ENCODE assay signal across 38 cellular contexts in genomic region chr16:53888222-53888621, GRCh38.
"Had no signal": no experiment of that assay in that cellular context is flagged by ENCODE, and none has a peak within 500 bp of the region (broad histone marks: within the 10 kb centered on the region; RNA-seq: fewer than 3 reads in every experiment).

No MANE protein-coding gene starts in this region.

- H3K4me1 Mint-ChIP-seq: activated B cell treated with CpG ODN at 0.5 μM for 24 hours; central memory CD8-positive, alpha-beta T cell had no signal

- H3K9me3 Mint-ChIP-seq: activated B cell treated with CpG ODN at 0.5 μM for 24 hours; activated CD4-positive, alpha-beta T cell treated with anti-CD3 and anti-CD28 coated beads, Interleukin-2, amount 10 ng/mL, durations not matched to agents 7 days and 5 days; activated CD8-positive, alpha-beta T cell treated with anti-CD3 and anti-CD28 coated beads for 36 hours; activated naive CD4-positive, alpha-beta T cell treated with anti-CD3 and anti-CD28 coated beads, Interleukin-2, amount 50 U/mL, for 72 hours; activated T-cell treated with anti-CD3 and anti-CD28 coated beads, Interleukin-2, amount 50 U/mL, for 4 hours; activated T-cell treated with anti-CD3 and anti-CD28 coated beads, Interleukin-2, amount 50 U/mL, for 72 hours; activated T-helper 1 cell treated with anti-CD3 and anti-CD28 coated beads, Interleukin-12 subunit alpha, Interleukin-12 subunit beta, Interleukin-2, Interleukin-4 antibody, amounts not matched to agents 30 ng/mL and 10 ng/mL and 1 ng/mL, durations not matched to agents 14 hours and 24 hours and 36 hours; T-helper 1 cell treated with Interleukin-12 subunit alpha and Interleukin-12 subunit beta and Interleukin-4 antibody, amounts not matched to agents 30 μg/mL and 1 μg/mL, for 36 hours had no signal

- H3K9me3 ChIP-seq: adrenal gland, body of pancreas, breast epithelium had no signal

- H3K27me3 Mint-ChIP-seq: activated B cell treated with CpG ODN at 0.5 μM for 24 hours; activated CD4-positive, alpha-beta memory T cell treated with anti-CD3 and anti-CD28 coated beads for 36 hours; activated CD4-positive, alpha-beta T cell treated with anti-CD3 and anti-CD28 coated beads for 36 hours; activated CD4-positive, alpha-beta T cell treated with anti-CD3 and anti-CD28 coated beads, Interleukin-2, amount 10 ng/mL, durations not matched to agents 7 days and 5 days; activated CD8-positive, alpha-beta T cell treated with anti-CD3 and anti-CD28 coated beads for 36 hours; activated naive CD8-positive, alpha-beta T cell treated with anti-CD3 and anti-CD28 coated beads for 36 hours; activated T-helper 17 cell treated with anti-CD3 and anti-CD28 coated beads, Interleukin-2, amount 50 U/mL, for 72 hours; central memory CD8-positive, alpha-beta T cell had no signal

- H3K27ac Mint-ChIP-seq: activated B cell treated with CpG ODN at 0.5 μM for 24 hours; activated CD4-positive, alpha-beta memory T cell treated with anti-CD3 and anti-CD28 coated beads for 36 hours; activated CD4-positive, alpha-beta T cell treated with anti-CD3 and anti-CD28 coated beads for 36 hours; activated CD4-positive, alpha-beta T cell treated with anti-CD3 and anti-CD28 coated beads, Interleukin-2, amount 10 ng/mL, durations not matched to agents 7 days and 5 days; activated CD8-positive, alpha-beta T cell treated with anti-CD3 and anti-CD28 coated beads for 36 hours; activated naive CD4-positive, alpha-beta T cell treated with anti-CD3 and anti-CD28 coated beads for 36 hours; activated naive CD4-positive, alpha-beta T cell treated with anti-CD3 and anti-CD28 coated beads, Interleukin-2, amount 50 U/mL, for 72 hours; activated naive CD8-positive, alpha-beta T cell treated with anti-CD3 and anti-CD28 coated beads for 36 hours; activated T-cell treated with anti-CD3 and anti-CD28 coated beads, Interleukin-2, amount 50 U/mL, for 72 hours; activated T-helper 1 cell treated with anti-CD3 and anti-CD28 coated beads, Interleukin-12 subunit alpha, Interleukin-12 subunit beta, Interleukin-2, Interleukin-4 antibody, amounts not matched to agents 30 ng/mL and 10 ng/mL and 1 ng/mL, durations not matched to agents 14 hours and 24 hours and 36 hours; activated T-helper 17 cell treated with anti-CD3 and anti-CD28 coated beads, Interleukin-2, amount 50 U/mL, for 72 hours; T-helper 1 cell treated with Interleukin-12 subunit alpha and Interleukin-12 subunit beta and Interleukin-4 antibody, amounts not matched to agents 30 μg/mL and 1 μg/mL, for 36 hours; T-helper 2 cell treated with Interferon-gamma antibody and Interleukin-4, amounts not matched to agents 5 μg/mL and 100 μg/mL, for 36 hours had no signal

- ATAC-seq: activated CD4-positive, alpha-beta T cell treated with anti-CD3 and anti-CD28 coated beads for 36 hours; activated CD4-positive, CD25-positive, alpha-beta regulatory T cell treated with anti-CD3 and anti-CD28 coated beads, Interleukin-2, amount 50 U/mL, for 24 hours; activated CD8-positive, alpha-beta T cell treated with anti-CD3 and anti-CD28 coated beads for 36 hours; activated naive CD4-positive, alpha-beta T cell treated with anti-CD3 and anti-CD28 coated beads, Interleukin-2, amount 50 U/mL, for 72 hours; activated T-cell treated with anti-CD3 and anti-CD28 coated beads, Interleukin-2, amount 50 U/mL, for 4 hours; activated T-cell treated with anti-CD3 and anti-CD28 coated beads, Interleukin-2, amount 50 U/mL, for 72 hours; activated T-helper 17 cell treated with anti-CD3 and anti-CD28 coated beads, Interleukin-2, amount 50 U/mL, for 72 hours; body of pancreas had no signal

- H3K4me1 ChIP-seq: body of pancreas had no signal

- H3K4me3 ChIP-seq: adrenal gland, body of pancreas, breast epithelium, cardiac muscle cell had no signal

- H3K36me3 ChIP-seq: breast epithelium, cardiac muscle cell had no signal

- H3K4me3 Mint-ChIP-seq: activated B cell treated with CpG ODN at 0.5 μM for 24 hours; activated CD4-positive, alpha-beta memory T cell treated with anti-CD3 and anti-CD28 coated beads for 36 hours; activated CD4-positive, alpha-beta T cell treated with anti-CD3 and anti-CD28 coated beads for 36 hours; activated CD4-positive, alpha-beta T cell treated with anti-CD3 and anti-CD28 coated beads, Interleukin-2, amount 10 ng/mL, durations not matched to agents 7 days and 5 days; activated CD8-positive, alpha-beta T cell treated with anti-CD3 and anti-CD28 coated beads for 36 hours; activated naive CD4-positive, alpha-beta T cell treated with anti-CD3 and anti-CD28 coated beads for 36 hours; activated naive CD8-positive, alpha-beta T cell treated with anti-CD3 and anti-CD28 coated beads for 36 hours; activated T-cell treated with anti-CD3 and anti-CD28 coated beads, Interleukin-2, amount 50 U/mL, for 4 hours; activated T-cell treated with anti-CD3 and anti-CD28 coated beads, Interleukin-2, amount 50 U/mL, for 72 hours; activated T-helper 1 cell treated with anti-CD3 and anti-CD28 coated beads, Interleukin-12 subunit alpha, Interleukin-12 subunit beta, Interleukin-2, Interleukin-4 antibody, amounts not matched to agents 30 ng/mL and 10 ng/mL and 1 ng/mL, durations not matched to agents 14 hours and 24 hours and 36 hours; activated T-helper 17 cell treated with anti-CD3 and anti-CD28 coated beads, Interleukin-2, amount 50 U/mL, for 72 hours; central memory CD8-positive, alpha-beta T cell; T-helper 1 cell treated with Interleukin-12 subunit alpha and Interleukin-12 subunit beta and Interleukin-4 antibody, amounts not matched to agents 30 μg/mL and 1 μg/mL, for 36 hours; T-helper 2 cell treated with Interferon-gamma antibody and Interleukin-4, amounts not matched to agents 5 μg/mL and 100 μg/mL, for 36 hours had no signal

- H3K27me3 ChIP-seq: adrenal gland, body of pancreas, brain microvascular endothelial cell, breast epithelium, cardiac muscle cell had no signal

- DNase-seq: activated B cell treated with CpG ODN at 0.5 μM for 24 hours; activated CD4-positive, alpha-beta memory T cell treated with anti-CD3 and anti-CD28 coated beads for 36 hours; activated CD4-positive, alpha-beta T cell treated with anti-CD3 and anti-CD28 coated beads for 1 hour; activated CD4-positive, alpha-beta T cell treated with anti-CD3 and anti-CD28 coated beads for 36 hours; activated CD4-positive, alpha-beta T cell treated with anti-CD3 and anti-CD28 coated beads for 48 hours; activated CD4-positive, alpha-beta T cell treated with anti-CD3 and anti-CD28 coated beads, Interleukin-2, amount 10 ng/mL, durations not matched to agents 7 days and 5 days; activated CD8-positive, alpha-beta memory T cell treated with anti-CD3 and anti-CD28 coated beads, Interleukin-2, amount 50 U/mL, for 4 hours; activated CD8-positive, alpha-beta T cell treated with anti-CD3 and anti-CD28 coated beads for 36 hours; activated effector memory CD4-positive, alpha-beta T cell treated with anti-CD3 and anti-CD28 coated beads, Interleukin-2, amount 50 U/mL, for 16 hours; activated gamma-delta T cell treated with Interleukin-2 at 50 U/mL for 16 hours; activated naive CD4-positive, alpha-beta T cell; activated naive CD4-positive, alpha-beta T cell treated with anti-CD3 and anti-CD28 coated beads for 36 hours; activated naive CD4-positive, alpha-beta T cell treated with anti-CD3 and anti-CD28 coated beads, Interleukin-2, amount 50 U/mL, for 16 hours; activated naive CD8-positive, alpha-beta T cell treated with anti-CD3 and anti-CD28 coated beads for 36 hours; activated T-cell treated with anti-CD3 and anti-CD28 coated beads for 4 hours; activated T-cell treated with anti-CD3 and anti-CD28 coated beads, Interleukin-2, amount 50 U/mL, for 1 hour; activated T-cell treated with anti-CD3 and anti-CD28 coated beads, Interleukin-2, amount 50 U/mL, for 4 hours; activated T-cell treated with anti-CD3 and anti-CD28 coated beads, Interleukin-2, amount 50 U/mL, for 72 hours; adrenal gland; amniotic stem cell; aorta; body of pancreas; brain microvascular endothelial cell; caudate nucleus; cerebellar nuclear complex; T-helper 1 cell; T-helper 2 cell; T-helper 9 cell had no signal

- H3K27ac ChIP-seq: adrenal gland, body of pancreas, brain microvascular endothelial cell, breast epithelium, cardiac muscle cell, VCaP had no signal
